ENCODE assay signal across 25 cellular contexts in the genomic region with DNA sequence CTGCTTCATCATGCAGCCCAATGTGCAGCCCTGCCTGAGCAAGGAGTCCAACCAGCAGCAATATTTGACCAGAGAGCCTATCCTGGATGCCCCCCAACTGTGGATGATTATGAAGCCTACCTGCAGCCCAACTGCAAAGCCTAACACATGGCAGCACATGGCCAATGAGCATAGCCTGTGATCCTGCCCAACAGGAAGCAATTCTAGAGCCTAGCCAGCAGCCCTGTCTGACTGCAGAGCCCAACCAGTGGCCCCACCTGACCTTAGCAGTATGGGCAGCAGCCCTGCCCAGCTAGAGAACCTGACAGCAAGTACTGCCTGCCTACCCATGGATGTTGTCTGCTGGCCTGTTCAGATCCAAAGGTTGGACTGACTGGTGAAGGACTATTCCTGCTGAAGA.
DNase-seq lines count a peak whose midpoint lies in the region; ATAC-seq and TF ChIP-seq lines count a peak whose summit lies in the region.
"Had no signal": no experiment of that assay in that cellular context is flagged by ENCODE, and none has a peak within 500 bp of the region (broad histone marks: within the 10 kb centered on the region; RNA-seq: fewer than 3 reads in every experiment).

No MANE protein-coding gene starts in this region.

- H3K27ac ChIP-seq in upper lobe of right lung (no peak overlapping the region), gastrocnemius medialis (no peak overlapping the region)
- H3K27ac ChIP-seq: prostate gland had no signal

- no peak for TF ChIP-seq POLR2A in gastrocnemius medialis (IDR thresholded peaks at IDR 0.05)

- peak; percentile 4 for DNase-seq in NCI-H82 (lab: John Stamatoyannopoulos, UW)
- DNase-seq in NCI-H82 treated with DMSO at 0.1 percent for 48 hours (lab: John Stamatoyannopoulos, UW; ENCODE audit: unreplicated experiment) = no peak
- DNase-seq in M059J (ENCODE audit: low read depth) = peak; percentile 22
- peak; percentile 4 for DNase-seq in foreskin melanocyte
- peak; percentile 25 for DNase-seq in upper lobe of right lung
- no peak for DNase-seq in gastrocnemius medialis
- no peak for DNase-seq in mesenteric fat pad (ENCODE audit: low spot score)
- no peak for DNase-seq in dermis blood vessel endothelial cell
- DNase-seq: activated CD8-positive, alpha-beta T cell treated with anti-CD3 and anti-CD28 coated beads, Interleukin-2, amount 10 ng/mL, durations not matched to agents 7 days and 5 days; AML-193; CD8-positive, alpha-beta memory T cell; DMS79; effector CD8-positive, alpha-beta T cell; HCEC 1CT; IMR-90; MG63; NCI-H1417 treated with DMSO at 0.1 percent for 48 hours; NCI-H446; NK-92 treated with Interleukin-12 subunit alpha and Interleukin-12 subunit beta, amount 100 ng/mL, for 24 hours; SHP77 treated with DMSO at 0.1 percent for 48 hours; SW 1271; T1000; trophoblast cell had no signal

- intact Hi-C loops in upper lobe of right lung (cut with DNase I) = no loop called here
- intact Hi-C loops in gastrocnemius medialis (cut with DNase I; ENCODE audit: low total_unique reads) = no loop called here

- H3K9me3 ChIP-seq in upper lobe of right lung = no peaks in the 10 kb centered on the region
- no peaks in the 10 kb centered on the region for H3K9me3 ChIP-seq in gastrocnemius medialis
- H3K9me3 ChIP-seq: MG63, prostate gland had no signal

- H3K4me3 ChIP-seq in upper lobe of right lung (no peak overlapping the region), gastrocnemius medialis (no peak overlapping the region)
- H3K4me3 ChIP-seq: MG63, prostate gland had no signal

- ATAC-seq in upper lobe of right lung (peak; percentile 9), gastrocnemius medialis (no peak)
- ATAC-seq: activated CD4-positive, CD25-positive, alpha-beta regulatory T cell treated with anti-CD3 and anti-CD28 coated beads, Interleukin-2, amount 50 U/mL, for 24 hours; activated CD8-positive, alpha-beta T cell treated with anti-CD3 and anti-CD28 coated beads, Interleukin-2, amount 10 ng/mL, durations not matched to agents 7 days and 5 days had no signal

- H3K27me3 ChIP-seq in upper lobe of right lung (no peaks in the 10 kb centered on the region), gastrocnemius medialis (no peaks in the 10 kb centered on the region)
- H3K27me3 ChIP-seq: MG63 had no signal

- in situ Hi-C loops in gastrocnemius medialis (cut with MboI; ENCODE audit: low sequenced_read_pairs in 4 of 4) = no loop called here

- no peaks in the 10 kb centered on the region for H3K36me3 ChIP-seq in upper lobe of right lung
- no peaks in the 10 kb centered on the region for H3K36me3 ChIP-seq in gastrocnemius medialis
- H3K36me3 ChIP-seq: MG63, prostate gland had no signal

- H3K4me1 ChIP-seq in upper lobe of right lung (no peaks in the 10 kb centered on the region), gastrocnemius medialis (no peaks in the 10 kb centered on the region)
- H3K4me1 ChIP-seq: prostate gland had no signal

- TF ChIP-seq CTCF in upper lobe of right lung (IDR thresholded peaks at IDR 0.05) (no peak), gastrocnemius medialis (IDR thresholded peaks at IDR 0.05 in 4 of 5, conservative IDR thresholded peaks at IDR 0.05 in 1 of 5) (no peak)

Comparison
In these comparisons a context has a peak if more than half of its experiments do, and no peak if none do; other contexts are left out.
1. DNase-seq: peak in NCI-H82 (single experiment), M059J (single experiment), foreskin melanocyte (single experiment) and upper lobe of right lung (single experiment); none in NCI-H82 treated with DMSO at 0.1 percent for 48 hours (single experiment), gastrocnemius medialis (0 of 2), mesenteric fat pad (single experiment) and dermis blood vessel endothelial cell (single experiment).